11 cellular contexts compared by ENCODE assay signal in the genomic region with DNA sequence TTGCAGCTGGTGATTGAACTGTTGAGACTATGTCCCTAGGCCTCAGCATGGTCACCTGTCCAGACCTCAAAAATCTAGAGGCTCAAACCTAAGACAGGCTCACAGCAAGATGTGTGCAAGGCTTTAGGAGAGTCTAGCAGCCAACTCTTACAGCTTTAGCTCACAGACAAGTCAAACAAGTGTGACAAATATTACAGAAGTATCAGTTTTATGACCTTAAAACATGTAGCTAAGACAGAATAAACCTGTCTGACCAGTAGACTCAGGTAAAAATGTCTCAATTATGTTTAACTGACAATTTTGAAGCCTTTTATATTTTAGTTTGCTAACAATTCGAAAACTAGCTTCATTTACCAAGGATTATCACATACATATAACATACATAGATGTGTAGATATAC.
"Had no signal": no experiment of that assay in that cellular context is flagged by ENCODE, and none has a peak within 500 bp of the region (broad histone marks: within the 10 kb centered on the region; RNA-seq: fewer than 3 reads in every experiment).

No MANE protein-coding gene starts in this region.

- H3K36me3 ChIP-seq: HAP-1 had no signal

- H3K9ac ChIP-seq: GM23248 had no signal

- DNase-seq: GM23248, GOT3, H7, H9, HCEC 1CT, HFFc6 had no signal

- FAIRE-seq: H1, H54 had no signal

- H2AFZ ChIP-seq: GM23248, GM23338 had no signal

- H3K9me3 ChIP-seq: HAP-1 had no signal

- H3K4me1 ChIP-seq: HAP-1 had no signal

- H3K27ac ChIP-seq: GM23248 had no signal

- H3K4me2 ChIP-seq: GM23338 had no signal

- ATAC-seq: GM23338, HCT116 had no signal

- H3K4me3 ChIP-seq: GM23248, GM23338, HAP-1 had no signal
